ENCODE assay signal across 11 cellular contexts in genomic region chr19:10450191-10450852, GRCh38. TPM values are rescaled to one million over a fixed set of nuclear protein-coding genes. Genes with fewer than 3 reads are reported as not detected.
DNase-seq lines count a peak whose midpoint lies in the region; ATAC-seq and TF ChIP-seq lines count a peak whose summit lies in the region.
"Had no signal": no experiment of that assay in that cellular context is flagged by ENCODE, and none has a peak within 500 bp of the region (broad histone marks: within the 10 kb centered on the region; RNA-seq: fewer than 3 reads in every experiment).

No MANE protein-coding gene starts in this region.

- intact Hi-C loops in colonic mucosa (cut with DNase I), result no loop called here

- no peak for TF ChIP-seq CTCF in colonic mucosa (IDR thresholded peaks at IDR 0.05)

- H2BK15ac ChIP-seq in neuronal stem cell (ENCODE audit: low read length), result no peak overlapping the region

- H3K9ac ChIP-seq in colonic mucosa (ENCODE audit: low read depth in 2 of 2, low read length in 2 of 2), result no peak overlapping the region
- H3K9ac ChIP-seq in neuronal stem cell (ENCODE audit: low read depth, low read length, poor library complexity), result no peak overlapping the region

- H3K27ac ChIP-seq in colonic mucosa (peak overlapping the region; percentile 67), neuronal stem cell (replicated peaks; ENCODE audit: low read length) (no peak overlapping the region)

- H3K4me3 ChIP-seq in H7 (ENCODE audit: insufficient read depth, low read depth, low read length) (no peak overlapping the region), colonic mucosa (no peak overlapping the region), neuronal stem cell (ENCODE audit: low read length in 2 of 2) (no peak overlapping the region)

- DNase-seq in D341Med (ENCODE audit: low spot score) (peak; percentile 18), H7 (peak; percentile 28), colonic mucosa (no peak), neuronal stem cell (ENCODE audit: low spot score) (no peak), CD1c-positive myeloid dendritic cell (ENCODE audit: extremely low spot score) (no peak)
- DNase-seq: C1 segment of cervical spinal cord; CD4-positive, alpha-beta memory T cell; GDM1 had no signal

- H3K18ac ChIP-seq in neuronal stem cell (ENCODE audit: low read length), result no peak overlapping the region

- no peak overlapping the region for H2BK120ac ChIP-seq in neuronal stem cell (ENCODE audit: low read depth, low read length)

- no peaks in the 10 kb centered on the region for H3K9me3 ChIP-seq in colonic mucosa
- H3K9me3 ChIP-seq in neuronal stem cell (replicated peaks in 1 of 2; ENCODE audit: control insufficient read depth in 2 of 2, insufficient read depth in 1 of 2, low read depth in 1 of 2, low read length in 2 of 2), result no peaks in the 10 kb centered on the region

- no peak overlapping the region for H3K14ac ChIP-seq in neuronal stem cell (ENCODE audit: low read length)

- H3K4me2 ChIP-seq in neuronal stem cell (ENCODE audit: insufficient read depth, low read length, poor library complexity, severe bottlenecking), result no peak overlapping the region

- H3K36me3 ChIP-seq in H7 (replicated peaks; ENCODE audit: control insufficient read depth, insufficient read depth, low read length), result no peaks in the 10 kb centered on the region
- no peaks in the 10 kb centered on the region for H3K36me3 ChIP-seq in colonic mucosa
- no peaks in the 10 kb centered on the region for H3K36me3 ChIP-seq in neuronal stem cell (replicated peaks in 1 of 2; ENCODE audit: control insufficient read depth in 2 of 2, insufficient read depth in 2 of 2, low read length in 2 of 2)

- H2AFZ ChIP-seq in neuronal stem cell (ENCODE audit: low read length), result no peak overlapping the region

- no peaks in the 10 kb centered on the region for H3K79me1 ChIP-seq in neuronal stem cell (ENCODE audit: low read depth, low read length)

- H3K4ac ChIP-seq in neuronal stem cell (ENCODE audit: low read length), result no peak overlapping the region

- no peak overlapping the region for H2BK5ac ChIP-seq in neuronal stem cell (ENCODE audit: low read length)

- no peak overlapping the region for H3K23ac ChIP-seq in neuronal stem cell (ENCODE audit: low read depth, low read length, poor library complexity)

- WGBS in neuronal stem cell (ENCODE audit: extremely low coverage in 2 of 2, insufficient read length in 2 of 2, insufficient replicate concordance in 1 of 2), 2 donors, result no CpG with 5 or more reads among the region's 14 CpGs

- H4K8ac ChIP-seq in neuronal stem cell (ENCODE audit: low read depth, low read length), result no peak overlapping the region

- ATAC-seq in GM21786 (IDR thresholded peaks at IDR 0.05; ENCODE audit: unreplicated experiment), result no peak
- ATAC-seq in HG02623 (IDR thresholded peaks at IDR 0.05; ENCODE audit: unreplicated experiment), result no peak
- ATAC-seq in HG03354 (IDR thresholded peaks at IDR 0.05; ENCODE audit: poor library complexity, severe bottlenecking, unreplicated experiment), result no peak

- H4K91ac ChIP-seq in neuronal stem cell (ENCODE audit: low read depth, low read length, poor library complexity), result no peak overlapping the region

- H3K4me1 ChIP-seq in colonic mucosa, result no peaks in the 10 kb centered on the region
- peaks cover 15 to 19% of the 10 kb centered on the region in 2 donors for H3K4me1 ChIP-seq in neuronal stem cell (ENCODE audit: control insufficient read depth in 2 of 2, insufficient read depth in 1 of 2, low read depth in 1 of 2, low read length in 2 of 2)

- H3K27me3 ChIP-seq in H7 (ENCODE audit: control insufficient read depth, insufficient read depth, low read length) (no peaks in the 10 kb centered on the region), colonic mucosa (no peaks in the 10 kb centered on the region), neuronal stem cell (ENCODE audit: control insufficient read depth in 3 of 3, insufficient read depth in 3 of 3, low read depth in 1 of 3, low read length in 3 of 3) (no peaks in the 10 kb centered on the region)

- H2AK5ac ChIP-seq in neuronal stem cell (ENCODE audit: low read depth, low read length), result peak overlapping the region; percentile 77

- no peak overlapping the region for H2BK12ac ChIP-seq in neuronal stem cell (ENCODE audit: low read length)

RNA-seq across cellular contexts. Expression of gene PDE4A, which starts 30.0 kb away (rescaled TPM):
- 2.3 and 2.6 TPM in 2 replicates for total RNA-seq in H7 (2014; rRNA removed; shearing (Covaris generic))
- total RNA-seq in colonic mucosa, result 10 to 100 TPM in 1 of 2 donors, 1 to 10 TPM in 1; 8.6 to 13.8 TPM
- 3.9 TPM for polyA plus RNA-seq in neuronal stem cell (2013, experiment 1 of 2)
- 4.1 TPM for polyA plus RNA-seq in neuronal stem cell (2013, experiment 2 of 2)

RNA-seq across cellular contexts. Expression of gene CDC37, which starts 47.0 kb away (rescaled TPM):
- 226 and 254 TPM in 2 replicates for total RNA-seq in H7 (2014; rRNA removed; shearing (Covaris generic))
- total RNA-seq in colonic mucosa, result 100 to 1,000 TPM; 128 to 286 TPM
- polyA plus RNA-seq in neuronal stem cell (2013, experiment 1 of 2), result 93.1 TPM
- 91.5 TPM for polyA plus RNA-seq in neuronal stem cell (2013, experiment 2 of 2)

RNA-seq across cellular contexts. Expression of gene KEAP1, which starts 52.8 kb away (rescaled TPM):
- total RNA-seq in H7 (2014; rRNA removed; shearing (Covaris generic)), result 80.2 and 82.3 TPM in 2 replicates
- total RNA-seq in colonic mucosa, result 10 to 100 TPM; 53.2 to 87.3 TPM
- polyA plus RNA-seq in neuronal stem cell (2013, experiment 1 of 2), result 32.5 TPM
- polyA plus RNA-seq in neuronal stem cell (2013, experiment 2 of 2), result 30.9 TPM

Comparison
In these comparisons a context has a peak if more than half of its experiments do, and no peak if none do; other contexts are left out.
1. DNase-seq: peak in D341Med (single experiment) and H7 (single experiment); none in colonic mucosa (single experiment), neuronal stem cell (single experiment) and CD1c-positive myeloid dendritic cell (single experiment).